Comparison of ENCODE assay signal across 9 cellular contexts in the genomic region with DNA sequence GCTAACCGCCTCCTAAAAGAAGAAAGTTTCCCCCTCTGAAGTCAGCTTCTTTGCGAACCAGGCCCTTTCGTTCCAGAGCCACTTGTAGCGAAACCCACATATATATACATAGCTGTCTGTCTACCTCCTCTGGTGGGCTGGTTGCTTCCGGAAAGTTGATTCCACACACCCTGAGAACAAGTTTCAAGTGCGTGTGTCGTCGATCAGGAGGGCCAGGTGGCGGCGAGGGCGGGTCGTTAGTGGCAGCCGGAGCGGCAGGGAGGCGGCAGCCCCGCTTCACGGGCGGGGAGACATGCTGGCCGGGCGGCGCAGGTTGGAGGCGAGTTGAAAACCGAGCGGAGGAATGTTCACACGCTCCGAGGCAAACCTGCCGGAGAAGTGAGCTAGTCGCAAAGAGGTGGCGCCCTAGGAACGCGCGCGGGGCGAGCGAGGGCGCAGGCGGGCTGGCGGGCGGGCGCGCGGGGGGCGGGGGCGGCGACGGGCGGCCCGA. TPM values are rescaled to one million over a fixed set of nuclear protein-coding genes. Genes with fewer than 3 reads are reported as not detected.
DNase-seq lines count a peak whose midpoint lies in the region; ATAC-seq, FAIRE-seq and TF ChIP-seq lines count a peak whose summit lies in the region.
"Had no signal": no experiment of that assay in that cellular context is flagged by ENCODE, and none has a peak within 500 bp of the region (broad histone marks: within the 10 kb centered on the region; RNA-seq: fewer than 3 reads in every experiment).

No MANE protein-coding gene starts in this region.

- no peaks in the 10 kb centered on the region for H3K9me3 ChIP-seq in CD4-positive, alpha-beta T cell (ENCODE audit: control insufficient read depth, low read length)
- H3K9me3 ChIP-seq in K562 (replicated peaks; ENCODE audit: control insufficient read depth, insufficient read depth, low read depth, low read length) (no peaks in the 10 kb centered on the region), iPS-20b (ENCODE audit: insufficient read depth, low read depth, low read length) (no peaks in the 10 kb centered on the region; the same call in 1 of the 2 replicates)

- no peak for TF ChIP-seq EP300 in K562 (IDR thresholded peaks at IDR 0.05; ENCODE audit: low read length)

- POLR2A ChIA-PET in CD4-positive, alpha-beta T cell (lab: Charles Lee), result no interaction called here
- POLR2A ChIA-PET in K562 (lab: Yijun Ruan, JAX), result interaction anchor here (1.0 to 1.1 kb wide), 2 partner anchors 130 to 191 kb away, joined by 4 to 5 read pairs; no protein-coding TSS in a partner anchor

- H3K27me3 ChIP-seq in CD4-positive, alpha-beta T cell (ENCODE audit: control insufficient read depth, insufficient read depth, low read length), result peaks cover 91% of the 10 kb centered on the region
- H3K27me3 ChIP-seq in K562 (ENCODE audit: control insufficient read depth in 2 of 2, insufficient read depth in 2 of 2, low read length in 2 of 2), result peaks cover 0 to 7% of the 10 kb centered on the region in 2 experiments; a peak in 1 of 5 replicates
- peaks cover 99% of the 10 kb centered on the region for H3K27me3 ChIP-seq in iPS-20b (ENCODE audit: insufficient read depth, low read length)

- H4K20me1 ChIP-seq in K562 (replicated peaks; ENCODE audit: control insufficient read depth, insufficient read depth, low read length), result no peaks in the 10 kb centered on the region

- BruUV-seq in K562 (replicated peaks; lab: Mats Ljungman, UMichigan), result no TSS peak

- no peak for TF ChIP-seq CTCF in CD4-positive, alpha-beta T cell (IDR thresholded peaks at IDR 0.05)
- peak; percentile 20 to 57 (median 46); a peak in 4 of 6 replicates for TF ChIP-seq CTCF in K562 (IDR thresholded peaks at IDR 0.05 in 2 of 3, conservative IDR thresholded peaks at IDR 0.05 in 1 of 3; ENCODE audit: insufficient read depth in 2 of 3, low read depth in 1 of 3, low read length in 3 of 3)

- no peaks in the 10 kb centered on the region for H3K79me2 ChIP-seq in K562 (ENCODE audit: control insufficient read depth, insufficient read depth, low read length)

- H3K36me3 Mint-ChIP-seq in CD4-positive, alpha-beta T cell (ENCODE audit: low read depth), result no peaks in the 10 kb centered on the region

- WGBS in K562 (ENCODE audit: insufficient coverage, low coverage, missing lambda C conversion rate), result 6% methylated on average over 25 of the region's 48 CpGs

- H3K9ac ChIP-seq in K562 (ENCODE audit: insufficient read depth in 1 of 2, low read depth in 2 of 2, low read length in 2 of 2) (peak overlapping the region; percentile 64 to 91), iPS-20b (ENCODE audit: low read depth, low read length) (no peak overlapping the region)

- no peaks in the 10 kb centered on the region for H3K9me1 ChIP-seq in K562 (ENCODE audit: control insufficient read depth, insufficient read depth, low read length)

- CTCF ChIA-PET in CD4-positive, alpha-beta T cell (lab: Charles Lee), result no interaction called here
- CTCF ChIA-PET in K562 (lab: Yijun Ruan, JAX; ENCODE audit: low intra/inter-chr PET ratio), result interaction anchor here (1.2 to 1.4 kb wide), 2 partner anchors 202 to 237 kb away, joined by 3 read pairs; no protein-coding TSS in a partner anchor

- no peaks in the 10 kb centered on the region for H3K36me3 ChIP-seq in K562 (ENCODE audit: control insufficient read depth, insufficient read depth, low read length)
- H3K36me3 ChIP-seq in iPS-20b (ENCODE audit: insufficient read depth, low read depth, low read length), result no peaks in the 10 kb centered on the region

- no peak for FAIRE-seq in K562 (lab: Jason Lieb, UNC)
- FAIRE-seq: TTC549 had no signal

- intact Hi-C loops in CD4-positive, alpha-beta T cell (cut with DNase I, micrococcal nuclease), result no loop called here
- intact Hi-C loops in K562 (cut with micrococcal nuclease), result no loop called here

- peak; percentile 49 to 64; a peak in 3 of 4 replicates for TF ChIP-seq RAD21 in K562 (CRISPR knock-in tag; conservative IDR thresholded peaks at IDR 0.05 in 1 of 2, IDR thresholded peaks at IDR 0.05 in 1 of 2)

- no peak overlapping the region for H3K27ac ChIP-seq in CD4-positive, alpha-beta T cell (ENCODE audit: low read depth, low read length)
- H3K27ac ChIP-seq in K562 (ENCODE audit: extremely low read depth, low read depth, low read length) (peak overlapping the region; percentile 59; the same call in 2 of the 3 replicates), iPS-20b (ENCODE audit: low read length) (no peak overlapping the region), skin epidermis (peak overlapping the region in 15 of 21 experiments; percentile 9 to 79 (median 44))

- H3K27me3 Mint-ChIP-seq in CD4-positive, alpha-beta T cell, result peaks cover 92% of the 10 kb centered on the region

- in situ Hi-C loops in SK-MEL-5 (cut with HindIII; ENCODE audit: low pct_unique_long_range_greater_than_20kb, low sequenced_read_pairs) (no loop called here), K562 (cut with MboI) (loop anchor here (10.0 kb wide), 1 partner anchor 205 kb away; no protein-coding TSS in a partner anchor)

- peak in 4 of 10 experiments; percentile 11 to 43 (median 16) for DNase-seq in CD4-positive, alpha-beta T cell
- DNase-seq in SK-MEL-5 (ENCODE audit: low read depth, low spot score), result peak; percentile 7
- DNase-seq in K562 (ENCODE audit: extremely low read depth in 1 of 4, low spot score in 3 of 4), result peak; percentile 48 to 85 (median 56)
- no peak for DNase-seq in KG1 (lab: John Stamatoyannopoulos, UW)

- H3K4me3 ChIP-seq in K562 (peak overlapping the region; percentile 50), iPS-20b (ENCODE audit: low read length) (peak overlapping the region; percentile 65), skin epidermis (peak overlapping the region; percentile 36 to 54 (median 43))

- no peak overlapping the region for H3K27ac Mint-ChIP-seq in CD4-positive, alpha-beta T cell

- H2AFZ ChIP-seq in K562 (ENCODE audit: low read depth, low read length), result peak overlapping the region; percentile 91

- peaks cover 2 to 20% of the 10 kb centered on the region in 2 experiments; a peak in 3 of 5 replicates for H3K4me1 ChIP-seq in K562 (replicated peaks in 1 of 2; ENCODE audit: control insufficient read depth in 2 of 2, insufficient read depth in 2 of 2, low read length in 2 of 2)
- peaks cover 23% of the 10 kb centered on the region for H3K4me1 ChIP-seq in iPS-20b (ENCODE audit: insufficient read depth, low read length)

- peak; percentile 59 for ATAC-seq in CD4-positive, alpha-beta T cell (ENCODE audit: poor library complexity)
- ATAC-seq in GM19328 (IDR thresholded peaks at IDR 0.05; ENCODE audit: unreplicated experiment), result peak; percentile 81
- ATAC-seq in HG03354 (IDR thresholded peaks at IDR 0.05; ENCODE audit: poor library complexity, severe bottlenecking, unreplicated experiment), result peak; percentile 94
- ATAC-seq in K562, result peak; percentile 93

- H3K4me3 Mint-ChIP-seq in CD4-positive, alpha-beta T cell, result peak overlapping the region; percentile 84

- no peaks in the 10 kb centered on the region for H3K9me3 Mint-ChIP-seq in CD4-positive, alpha-beta T cell

- H3K4me2 ChIP-seq in K562 (ENCODE audit: insufficient read depth, low read length), result peak overlapping the region; percentile 93

- H3K4me1 Mint-ChIP-seq in CD4-positive, alpha-beta T cell (ENCODE audit: low read depth), result peaks cover 24% of the 10 kb centered on the region

- no peak; the same call in 1 of the 2 replicates for TF ChIP-seq POLR2A in K562 (conservative IDR thresholded peaks at IDR 0.05)

TF ChIP-seq in K562, 482 proteins besides CTCF, POLR2A, EP300 and RAD21 (continues in another document):
- TF ChIP-seq DIDO1 (tag; IDR thresholded peaks at IDR 0.05; ENCODE audit: low read depth) (no peak), CREB1 (IDR thresholded peaks at IDR 0.05) (no peak), CREB1 (CRISPR knock-in tag; IDR thresholded peaks at IDR 0.05) (no peak), LARP7 (IDR thresholded peaks at IDR 0.05) (no peak)
- TF ChIP-seq, protein P1, sequence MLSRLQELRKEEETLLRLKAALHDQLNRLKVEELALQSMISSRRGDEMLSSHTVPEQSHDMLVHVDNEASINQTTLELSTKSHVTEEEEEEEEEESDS (CRISPR knock-in tag; IDR thresholded peaks at IDR 0.05), result no peak

RNA-seq across cellular contexts. Expression of a gene that starts 2.6 kb away (rescaled TPM):
- total RNA-seq in CD4-positive, alpha-beta T cell, result not detected
- total RNA-seq in SK-MEL-5 (2014; rRNA removed; shearing (Covaris generic)), result 0.16 and 0.37 TPM in 2 replicates
- polyA plus RNA-seq in SK-MEL-5 (2015; cell fraction: cytosol; rRNA removed), result 0.60 and 1.1 TPM in 2 replicates
- 3.4 TPM in 1 of 2 replicates, not detected in the other for polyA plus RNA-seq in SK-MEL-5 (2015; cell fraction: nucleus; rRNA removed)
- total RNA-seq in K562 (2011; cell fraction: chromatin; rRNA removed; ENCODE audit: low replicate concordance), result 2.9 and 3.2 TPM in 2 replicates
- total RNA-seq in K562 (2011; cell fraction: nucleolus; rRNA removed), result 1.6 and 4.0 TPM in 2 replicates
- total RNA-seq in K562 (2011; cell fraction: nucleoplasm; rRNA removed), result 2.7 and 3.4 TPM in 2 replicates
- total RNA-seq in K562 (2014; rRNA removed) (0.91 and 1.2 TPM in 2 replicates), K562 (2014; rRNA removed; fragmentation: Illumina TruSeq; extraction: Trizol) (0.40 and 0.54 TPM in 2 replicates), K562 (2015; rRNA removed; fragmentation: Illumina TruSeq; extraction: Trizol) (0.23 and 0.51 TPM in 2 replicates), K562 (2021) (0.78 and 0.98 TPM in 2 replicates)
- polyA plus RNA-seq in K562 (2011; rRNA removed) (1.1 and 2.5 TPM in 2 replicates), K562 (2014; fragmentation: Illumina TruSeq; extraction: Trizol) (0.68 and 0.85 TPM in 2 replicates), K562 (2014; fragmentation: Nextera tagmentation; extraction: Ambion mirVana) (under 1 TPM; 0.14 TPM), K562 (2014; rRNA removed) (0.74 and 1.2 TPM in 2 replicates)
- polyA plus RNA-seq in K562 (2011; cell fraction: cytosol; rRNA removed), result 1.7 and 5.0 TPM in 2 replicates
- polyA plus RNA-seq in K562 (2011; cell fraction: nucleus; rRNA removed), result 1.7 and 2.2 TPM in 2 replicates
- polyA plus RNA-seq in K562 (2012), result 1.2 and 1.4 TPM in 2 replicates
- polyA minus RNA-seq in K562 (2011; rRNA and poly(A)+ RNA removed), result 0.60 and 2.7 TPM in 2 replicates
- polyA minus RNA-seq in K562 (2011; cell fraction: cytosol; rRNA and poly(A)+ RNA removed), result not detected in 2 replicates
- polyA minus RNA-seq in K562 (2011; cell fraction: nucleus; rRNA and poly(A)+ RNA removed), result 2.0 and 2.6 TPM in 2 replicates

Comparison
In these comparisons a context has a peak if more than half of its experiments do, and no peak if none do; other contexts are left out.
1. H3K27ac ChIP-seq: peak in K562 (single experiment) and skin epidermis (15 of 21); none in CD4-positive, alpha-beta T cell (single experiment) and iPS-20b (single experiment).
2. Peak in every context shown above with its lines, with median percentiles within 50 percentile points of each other: ATAC-seq and H3K4me3 ChIP-seq.